In the genomic region with DNA sequence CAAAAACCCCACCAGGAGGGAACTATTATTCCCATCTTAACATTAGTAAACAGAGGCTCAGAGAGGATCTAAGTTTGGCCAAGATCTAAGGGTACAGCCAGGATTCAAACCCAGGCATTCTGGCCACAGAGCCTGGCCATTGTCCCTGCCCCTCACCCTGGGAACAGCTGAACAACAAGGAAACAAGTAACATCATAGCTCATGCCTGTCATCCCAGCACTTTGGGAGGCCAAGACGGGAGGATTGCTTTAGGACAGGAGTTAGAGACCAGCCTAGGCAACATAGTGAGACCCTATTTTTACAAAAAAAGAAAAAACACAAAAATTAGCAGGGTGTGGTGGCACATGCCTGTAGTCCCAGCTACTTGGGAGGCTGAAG, we compare ENCODE assay signal across 10 cellular contexts. TPM values are rescaled to one million over a fixed set of nuclear protein-coding genes. Genes with fewer than 3 reads are reported as not detected.
DNase-seq lines count a peak whose midpoint lies in the region; ATAC-seq and TF ChIP-seq lines count a peak whose summit lies in the region.
"Had no signal": no experiment of that assay in that cellular context is flagged by ENCODE, and none has a peak within 500 bp of the region (broad histone marks: within the 10 kb centered on the region; RNA-seq: fewer than 3 reads in every experiment).

No MANE protein-coding gene starts in this region.

- no peak for ATAC-seq in activated CD8-positive, alpha-beta T cell treated with anti-CD3 and anti-CD28 coated beads for 36 hours
- peak in 1 of 3 donors; percentile 5 for ATAC-seq in natural killer cell

- H3K4me1 Mint-ChIP-seq in Calu3 (ENCODE audit: low read depth, unreplicated experiment) (peaks cover 35% of the 10 kb centered on the region), HFFc6 (ENCODE audit: low read depth) (peaks cover 82% of the 10 kb centered on the region), natural killer cell (peaks cover 45 to 66% of the 10 kb centered on the region in 2 donors)
- peaks cover 48% of the 10 kb centered on the region for H3K4me1 Mint-ChIP-seq in activated CD8-positive, alpha-beta T cell treated with anti-CD3 and anti-CD28 coated beads for 36 hours (ENCODE audit: low read depth)

- no peak overlapping the region for H3K27ac Mint-ChIP-seq in Calu3 (ENCODE audit: unreplicated experiment)
- H3K27ac Mint-ChIP-seq in HFFc6: peak overlapping the region; percentile 92
- peak overlapping the region; percentile 22 for H3K27ac Mint-ChIP-seq in activated CD8-positive, alpha-beta T cell treated with anti-CD3 and anti-CD28 coated beads for 36 hours
- H3K27ac Mint-ChIP-seq in natural killer cell: peak overlapping the region in 1 of 2 donors; percentile 75
- H3K27ac Mint-ChIP-seq: mesothelial cell of epicardium had no signal

- DNase-seq in Calu3: no peak
- DNase-seq in HFFc6: no peak
- no peak for DNase-seq in activated CD8-positive, alpha-beta T cell treated with anti-CD3 and anti-CD28 coated beads for 36 hours
- DNase-seq in natural killer cell: no peak
- no peak for DNase-seq in NCI-H2081 treated with DMSO at 0.1 percent for 48 hours (lab: John Stamatoyannopoulos, UW)
- DNase-seq in UCSD-AML1 (lab: John Stamatoyannopoulos, UW; ENCODE audit: unreplicated experiment): no peak
- no peak for DNase-seq in middle frontal gyrus (ENCODE audit: extremely low spot score, low spot score)
- DNase-seq: stimulated activated CD4-positive, alpha-beta T cell treated with anti-CD3 and anti-CD28 coated beads, Interleukin-1b, Interleukin-23, amount 100 ng/mL, for 48 hours had no signal

- H3K9me3 Mint-ChIP-seq in Calu3 (ENCODE audit: low read depth, unreplicated experiment) (no peaks in the 10 kb centered on the region), HFFc6 (no peaks in the 10 kb centered on the region), natural killer cell (no peaks in the 10 kb centered on the region)
- no peaks in the 10 kb centered on the region for H3K9me3 Mint-ChIP-seq in activated CD8-positive, alpha-beta T cell treated with anti-CD3 and anti-CD28 coated beads for 36 hours
- H3K9me3 Mint-ChIP-seq: mesothelial cell of epicardium had no signal

- H3K4me3 Mint-ChIP-seq in Calu3 (ENCODE audit: low read depth, unreplicated experiment): peak overlapping the region; percentile 33
- H3K4me3 Mint-ChIP-seq in HFFc6: peak overlapping the region; percentile 73
- no peak overlapping the region for H3K4me3 Mint-ChIP-seq in activated CD8-positive, alpha-beta T cell treated with anti-CD3 and anti-CD28 coated beads for 36 hours
- peak overlapping the region; percentile 64 for H3K4me3 Mint-ChIP-seq in natural killer cell
- H3K4me3 Mint-ChIP-seq: mesothelial cell of epicardium had no signal

- CTCF ChIA-PET in Calu3 (lab: Charles Lee): interaction anchor here (0.6 to 1.9 kb wide), 4 partner anchors 9 to 51 kb away, joined by 3 to 5 read pairs (median 3); no protein-coding TSS in a partner anchor
- CTCF ChIA-PET in activated CD8-positive, alpha-beta T cell treated with anti-CD3 and anti-CD28 coated beads for 36 hours (lab: Charles Lee): interaction anchor here (1.1 to 1.6 kb wide), 5 partner anchors 22 to 192 kb away, joined by 3 to 5 read pairs (median 3); no protein-coding TSS in a partner anchor

- H3K36me3 Mint-ChIP-seq in Calu3 (ENCODE audit: insufficient read depth, unreplicated experiment) (peaks cover 5% of the 10 kb centered on the region), HFFc6 (ENCODE audit: low read depth) (peaks cover 9% of the 10 kb centered on the region), natural killer cell (no peaks in the 10 kb centered on the region)
- no peaks in the 10 kb centered on the region for H3K36me3 Mint-ChIP-seq in activated CD8-positive, alpha-beta T cell treated with anti-CD3 and anti-CD28 coated beads for 36 hours (ENCODE audit: low read depth)
- H3K36me3 Mint-ChIP-seq: activated naive CD8-positive, alpha-beta T cell; mesothelial cell of epicardium had no signal

- POLR2A ChIA-PET in activated CD8-positive, alpha-beta T cell treated with anti-CD3 and anti-CD28 coated beads for 36 hours (lab: Charles Lee): interaction anchor here (1.3 kb wide), 1 partner anchor 12 kb away, joined by 7 read pairs; no protein-coding TSS in a partner anchor

- TF ChIP-seq CTCF in Calu3 (IDR thresholded peaks at IDR 0.05; ENCODE audit: unreplicated experiment) (no peak), HFFc6 (IDR thresholded peaks at IDR 0.05) (no peak), natural killer cell (IDR thresholded peaks at IDR 0.05) (no peak)
- no peak for TF ChIP-seq CTCF in activated CD8-positive, alpha-beta T cell treated with anti-CD3 and anti-CD28 coated beads for 36 hours (IDR thresholded peaks at IDR 0.05)

- H3K27me3 Mint-ChIP-seq in Calu3 (ENCODE audit: unreplicated experiment): peaks cover 3% of the 10 kb centered on the region
- H3K27me3 Mint-ChIP-seq in HFFc6 (ENCODE audit: insufficient read depth): peaks cover 2% of the 10 kb centered on the region
- H3K27me3 Mint-ChIP-seq in activated CD8-positive, alpha-beta T cell treated with anti-CD3 and anti-CD28 coated beads for 36 hours: peaks cover 33% of the 10 kb centered on the region
- peaks cover 52 to 76% of the 10 kb centered on the region in 2 donors for H3K27me3 Mint-ChIP-seq in natural killer cell (ENCODE audit: low read depth in 2 of 2)

- no TSS peak for BruUV-seq in Calu3 (replicated peaks; lab: Mats Ljungman, UMichigan)

- intact Hi-C loops in Calu3 (cut with micrococcal nuclease; ENCODE audit: unreplicated experiment): no loop called here
- intact Hi-C loops in activated CD8-positive, alpha-beta T cell treated with anti-CD3 and anti-CD28 coated beads for 36 hours (cut with micrococcal nuclease): no loop called here
- intact Hi-C loops in natural killer cell (cut with micrococcal nuclease): loop anchor here (1.0 kb wide), 1 partner anchor 17 kb away; no protein-coding TSS in a partner anchor

RNA-seq across cellular contexts. Expression of gene TOX2, which starts 27.6 kb away (rescaled TPM):
- total RNA-seq in Calu3 (2022) (not detected in 2 replicates), natural killer cell (1 to 10 TPM in 2 of 3 donors, under 1 TPM in 1; 0.93 to 1.8 (median 1.2) TPM)
- 10 to 100 TPM; 46.1 to 68.2 (median 60.2) TPM for total RNA-seq in HFFc6 (2021; fragmentation: NEBNext Ultra II Directional; extraction: Animal tissue kit (Norgen Biotek cat#: 25700))
- total RNA-seq in activated CD8-positive, alpha-beta T cell treated with anti-CD3 and anti-CD28 coated beads for 36 hours: 1 to 10 TPM; 1.5 to 1.7 TPM

Comparison
In these comparisons a context has a peak if more than half of its experiments do, and no peak if none do; other contexts are left out.
1. RNA of gene TOX2, which starts 27.6 kb away (total RNA-seq): 46.1 to 68.2 TPM in HFFc6; 1.5 to 1.7 TPM in activated CD8-positive, alpha-beta T cell treated with anti-CD3 and anti-CD28 coated beads for 36 hours, 0.93 to 1.8 TPM in natural killer cell and not detected in Calu3; every median in the first group is over 10 times any median in the second.